In the genomic region with DNA sequence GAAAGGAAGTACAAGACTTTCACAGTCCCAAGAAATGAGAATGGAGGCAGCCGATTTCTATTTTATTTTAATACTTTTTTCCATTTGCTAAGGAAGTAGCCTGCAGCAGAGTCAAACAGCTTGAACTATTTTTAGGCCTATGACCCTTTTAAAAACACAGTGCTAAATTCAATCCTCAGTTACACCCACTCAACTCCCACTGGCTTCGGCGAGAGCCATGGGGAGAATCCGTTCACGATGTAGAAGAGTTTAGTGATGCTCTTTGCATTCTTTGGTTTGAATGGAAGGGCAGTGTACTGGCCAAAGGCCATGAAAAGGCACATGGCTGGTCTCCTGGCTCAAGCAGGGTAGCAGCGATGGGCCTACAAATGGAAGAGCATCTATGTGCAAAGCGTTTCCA, we compare ENCODE assay signal across 1 cellular context.
TF ChIP-seq lines count a peak whose summit lies in the region.

No MANE protein-coding gene starts in this region.

TF ChIP-seq in SK-N-SH treated with all-trans-retinoic acid at 6 μM for 48 hours, 23 proteins besides CTCF, POLR2A, EP300 and RAD21 (continued from another document):
- TF ChIP-seq ISL1 (CRISPR knock-in tag; IDR thresholded peaks at IDR 0.05) (no peak), BACH2 (CRISPR knock-in tag; IDR thresholded peaks at IDR 0.05; ENCODE audit: borderline replicate concordance) (no peak)
TF ChIP-seq in SK-N-SH treated with all-trans-retinoic acid at 6 μM for 48 hours: peak in this region for 0.
